In the genomic region with DNA sequence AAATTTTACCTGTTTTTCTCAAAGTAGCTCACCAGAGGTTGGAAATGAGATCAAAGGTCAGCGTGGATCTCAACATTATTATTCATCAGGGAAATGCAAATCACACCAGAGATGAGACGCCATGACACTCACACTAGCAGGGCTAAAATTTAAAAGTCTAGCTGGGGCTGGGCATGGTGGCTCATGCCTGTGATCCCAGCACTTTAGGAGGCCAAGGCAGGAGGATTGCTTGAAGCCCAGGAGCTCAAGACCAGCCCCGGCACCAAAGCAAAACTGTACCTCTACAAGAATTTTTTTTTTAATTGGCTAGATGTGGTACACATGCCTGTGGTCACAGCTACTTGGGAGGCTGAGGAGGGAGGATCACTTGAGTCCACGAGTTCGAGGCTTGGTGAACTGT, we compare ENCODE assay signal across 25 cellular contexts. TPM values are rescaled to one million over a fixed set of nuclear protein-coding genes. Genes with fewer than 3 reads are reported as not detected.
"Had no signal": no experiment of that assay in that cellular context is flagged by ENCODE, and none has a peak within 500 bp of the region (broad histone marks: within the 10 kb centered on the region; RNA-seq: fewer than 3 reads in every experiment).

No MANE protein-coding gene starts in this region.

- H3K27me3 Mint-ChIP-seq: activated CD8-positive, alpha-beta T cell treated with anti-CD3 and anti-CD28 coated beads for 36 hours; activated naive CD8-positive, alpha-beta T cell treated with anti-CD3 and anti-CD28 coated beads for 36 hours had no signal

- H3K36me3 ChIP-seq: ascending aorta, cardiac muscle cell, MG63, SJCRH30 had no signal

- H3K36me3 Mint-ChIP-seq: activated naive CD8-positive, alpha-beta T cell treated with anti-CD3 and anti-CD28 coated beads for 36 hours had no signal

- H3K4me3 ChIP-seq: ascending aorta, cardiac muscle cell, MG63, SJCRH30, SK-N-MC had no signal

- DNase-seq: activated CD4-positive, alpha-beta T cell treated with anti-CD3 and anti-CD28 coated beads, Interleukin-2, amount 10 ng/mL, durations not matched to agents 24 days and 14 days; activated CD4-positive, alpha-beta T cell treated with anti-CD3 and anti-CD28 coated beads, Interleukin-2, amount 50 U/mL, for 4 hours; activated CD8-positive, alpha-beta T cell treated with anti-CD3 and anti-CD28 coated beads for 36 hours; activated naive CD4-positive, alpha-beta T cell; activated naive CD4-positive, alpha-beta T cell treated with anti-CD3 and anti-CD28 coated beads, Interleukin-2, amount 50 U/mL, for 16 hours; activated naive CD8-positive, alpha-beta T cell treated with anti-CD3 and anti-CD28 coated beads for 36 hours; amniotic stem cell; Kasumi-1; KG1; MG63; NCI-H1092; NCI-H1436 treated with DMSO at 0.1 percent for 48 hours; NCI-H1694 treated with DMSO at 0.1 percent for 48 hours; NCI-H2029; NCI-H345; NCI-H524 treated with DMSO at 0.1 percent for 48 hours; SHP77; SJCRH30; T1000 had no signal

- H3K27me3 ChIP-seq: ascending aorta, cardiac muscle cell, SJCRH30 had no signal

- H3K27ac Mint-ChIP-seq: activated B cell treated with CpG ODN at 0.5 μM for 24 hours; activated CD4-positive, alpha-beta T cell treated with anti-CD3 and anti-CD28 coated beads, Interleukin-2, amount 10 ng/mL, durations not matched to agents 24 days and 14 days; activated CD8-positive, alpha-beta T cell treated with anti-CD3 and anti-CD28 coated beads for 36 hours; activated naive CD8-positive, alpha-beta T cell treated with anti-CD3 and anti-CD28 coated beads for 36 hours; activated T-helper 1 cell treated with anti-CD3 and anti-CD28 coated beads, Interleukin-12 subunit alpha, Interleukin-12 subunit beta, Interleukin-2, Interleukin-4 antibody, amounts not matched to agents 30 ng/mL and 10 ng/mL and 1 ng/mL, durations not matched to agents 14 hours and 24 hours and 36 hours had no signal

- H3K9me3 ChIP-seq: SJCRH30 had no signal

- H3K4me1 ChIP-seq: ascending aorta, SJCRH30 had no signal

- H3K27ac ChIP-seq: ascending aorta, cardiac muscle cell, SJCRH30, SK-N-MC had no signal

- H3K4me1 Mint-ChIP-seq: activated B cell treated with CpG ODN at 0.5 μM for 24 hours; activated CD4-positive, alpha-beta T cell treated with anti-CD3 and anti-CD28 coated beads, Interleukin-2, amount 10 ng/mL, durations not matched to agents 24 days and 14 days; activated naive CD8-positive, alpha-beta T cell treated with anti-CD3 and anti-CD28 coated beads for 36 hours had no signal

- H3K4me3 Mint-ChIP-seq: activated B cell treated with CpG ODN at 0.5 μM for 24 hours; activated CD4-positive, alpha-beta T cell treated with anti-CD3 and anti-CD28 coated beads, Interleukin-2, amount 10 ng/mL, durations not matched to agents 24 days and 14 days; activated CD8-positive, alpha-beta T cell treated with anti-CD3 and anti-CD28 coated beads for 36 hours; activated naive CD8-positive, alpha-beta T cell treated with anti-CD3 and anti-CD28 coated beads for 36 hours; activated T-helper 1 cell treated with anti-CD3 and anti-CD28 coated beads, Interleukin-12 subunit alpha, Interleukin-12 subunit beta, Interleukin-2, Interleukin-4 antibody, amounts not matched to agents 30 ng/mL and 10 ng/mL and 1 ng/mL, durations not matched to agents 14 hours and 24 hours and 36 hours had no signal

- ATAC-seq: activated CD8-positive, alpha-beta T cell treated with anti-CD3 and anti-CD28 coated beads for 36 hours; Panc1 had no signal

RNA-seq across cellular contexts. Expression of a gene that starts 41.4 kb away (rescaled TPM):
- total RNA-seq: activated B cell treated with CpG ODN at 0.5 μM for 24 hours, ascending aorta, SJCRH30 had no signal
